ENCODE assay signal across 1 cellular context in the genomic region with DNA sequence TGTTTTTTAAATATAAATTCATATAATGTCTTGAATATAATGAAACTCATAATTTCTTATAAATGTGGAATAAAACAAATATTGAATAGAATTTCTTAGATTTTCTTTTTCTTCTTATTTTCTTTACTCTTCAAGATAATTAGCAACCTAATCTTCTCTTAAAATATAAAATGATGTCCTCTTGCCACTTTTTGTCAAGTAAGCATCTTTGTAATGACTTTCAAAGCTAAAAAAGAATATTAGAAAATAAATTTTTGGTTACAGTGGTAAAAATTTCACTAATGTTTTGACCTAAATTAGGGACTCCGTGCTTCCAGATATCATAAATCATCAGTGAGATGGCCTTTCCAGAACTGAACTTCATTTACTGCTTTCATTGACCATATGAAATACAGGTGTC.
A peak's percentile ranks its signal among the peaks of the same experiment; 100 is the strongest.
TF ChIP-seq lines count a peak whose summit lies in the region.

No MANE protein-coding gene starts in this region.

TF ChIP-seq in HepG2, 621 proteins besides CTCF, POLR2A, EP300 and RAD21:
- TF ChIP-seq, protein P1, sequence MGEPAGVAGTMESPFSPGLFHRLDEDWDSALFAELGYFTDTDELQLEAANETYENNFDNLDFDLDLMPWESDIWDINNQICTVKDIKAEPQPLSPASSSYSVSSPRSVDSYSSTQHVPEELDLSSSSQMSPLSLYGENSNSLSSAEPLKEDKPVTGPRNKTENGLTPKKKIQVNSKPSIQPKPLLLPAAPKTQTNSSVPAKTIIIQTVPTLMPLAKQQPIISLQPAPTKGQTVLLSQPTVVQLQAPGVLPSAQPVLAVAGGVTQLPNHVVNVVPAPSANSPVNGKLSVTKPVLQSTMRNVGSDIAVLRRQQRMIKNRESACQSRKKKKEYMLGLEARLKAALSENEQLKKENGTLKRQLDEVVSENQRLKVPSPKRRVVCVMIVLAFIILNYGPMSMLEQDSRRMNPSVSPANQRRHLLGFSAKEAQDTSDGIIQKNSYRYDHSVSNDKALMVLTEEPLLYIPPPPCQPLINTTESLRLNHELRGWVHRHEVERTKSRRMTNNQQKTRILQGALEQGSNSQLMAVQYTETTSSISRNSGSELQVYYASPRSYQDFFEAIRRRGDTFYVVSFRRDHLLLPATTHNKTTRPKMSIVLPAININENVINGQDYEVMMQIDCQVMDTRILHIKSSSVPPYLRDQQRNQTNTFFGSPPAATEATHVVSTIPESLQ (CRISPR knock-in tag; conservative IDR thresholded peaks at IDR 0.05): no peak
- TF ChIP-seq, protein P2, sequence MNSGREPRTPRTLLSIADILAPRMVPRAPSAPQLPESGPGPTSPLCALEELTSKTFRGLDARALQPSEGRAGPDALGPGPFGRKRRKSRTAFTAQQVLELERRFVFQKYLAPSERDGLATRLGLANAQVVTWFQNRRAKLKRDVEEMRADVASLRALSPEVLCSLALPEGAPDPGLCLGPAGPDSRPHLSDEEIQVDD (CRISPR knock-in tag; IDR thresholded peaks at IDR 0.05; ENCODE audit: borderline replicate concordance): no peak
- TF ChIP-seq MAFK (conservative IDR thresholded peaks at IDR 0.05 in 1 of 2, IDR thresholded peaks at IDR 0.05 in 1 of 2; ENCODE audit: low read length in 2 of 2) (peak; percentile 56 to 81), ZNF383 (CRISPR knock-in tag; IDR thresholded peaks at IDR 0.05; ENCODE audit: borderline replicate concordance) (no peak), PHF8 (CRISPR knock-in tag; IDR thresholded peaks at IDR 0.05) (no peak), MAFF (IDR thresholded peaks at IDR 0.05; ENCODE audit: low read depth, low read length) (peak; percentile 51; the same call in 1 of the 2 replicates)
- TF ChIP-seq, protein P3, sequence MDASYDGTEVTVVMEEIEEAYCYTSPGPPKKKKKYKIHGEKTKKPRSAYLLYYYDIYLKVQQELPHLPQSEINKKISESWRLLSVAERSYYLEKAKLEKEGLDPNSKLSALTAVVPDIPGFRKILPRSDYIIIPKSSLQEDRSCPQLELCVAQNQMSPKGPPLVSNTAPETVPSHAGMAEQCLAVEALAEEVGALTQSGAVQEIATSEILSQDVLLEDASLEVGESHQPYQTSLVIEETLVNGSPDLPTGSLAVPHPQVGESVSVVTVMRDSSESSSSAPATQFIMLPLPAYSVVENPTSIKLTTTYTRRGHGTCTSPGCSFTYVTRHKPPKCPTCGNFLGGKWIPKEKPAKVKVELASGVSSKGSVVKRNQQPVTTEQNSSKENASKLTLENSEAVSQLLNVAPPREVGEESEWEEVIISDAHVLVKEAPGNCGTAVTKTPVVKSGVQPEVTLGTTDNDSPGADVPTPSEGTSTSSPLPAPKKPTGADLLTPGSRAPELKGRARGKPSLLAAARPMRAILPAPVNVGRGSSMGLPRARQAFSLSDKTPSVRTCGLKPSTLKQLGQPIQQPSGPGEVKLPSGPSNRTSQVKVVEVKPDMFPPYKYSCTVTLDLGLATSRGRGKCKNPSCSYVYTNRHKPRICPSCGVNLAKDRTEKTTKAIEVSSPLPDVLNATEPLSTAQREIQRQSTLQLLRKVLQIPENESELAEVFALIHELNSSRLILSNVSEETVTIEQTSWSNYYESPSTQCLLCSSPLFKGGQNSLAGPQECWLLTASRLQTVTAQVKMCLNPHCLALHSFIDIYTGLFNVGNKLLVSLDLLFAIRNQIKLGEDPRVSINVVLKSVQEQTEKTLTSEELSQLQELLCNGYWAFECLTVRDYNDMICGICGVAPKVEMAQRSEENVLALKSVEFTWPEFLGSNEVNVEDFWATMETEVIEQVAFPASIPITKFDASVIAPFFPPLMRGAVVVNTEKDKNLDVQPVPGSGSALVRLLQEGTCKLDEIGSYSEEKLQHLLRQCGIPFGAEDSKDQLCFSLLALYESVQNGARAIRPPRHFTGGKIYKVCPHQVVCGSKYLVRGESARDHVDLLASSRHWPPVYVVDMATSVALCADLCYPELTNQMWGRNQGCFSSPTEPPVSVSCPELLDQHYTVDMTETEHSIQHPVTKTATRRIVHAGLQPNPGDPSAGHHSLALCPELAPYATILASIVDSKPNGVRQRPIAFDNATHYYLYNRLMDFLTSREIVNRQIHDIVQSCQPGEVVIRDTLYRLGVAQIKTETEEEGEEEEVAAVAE (CRISPR knock-in tag; IDR thresholded peaks at IDR 0.05; ENCODE audit: borderline replicate concordance): no peak
TF ChIP-seq in HepG2: peak in this region for 2.
